Comparison of ENCODE assay signal across 8 cellular contexts in the genomic region with DNA sequence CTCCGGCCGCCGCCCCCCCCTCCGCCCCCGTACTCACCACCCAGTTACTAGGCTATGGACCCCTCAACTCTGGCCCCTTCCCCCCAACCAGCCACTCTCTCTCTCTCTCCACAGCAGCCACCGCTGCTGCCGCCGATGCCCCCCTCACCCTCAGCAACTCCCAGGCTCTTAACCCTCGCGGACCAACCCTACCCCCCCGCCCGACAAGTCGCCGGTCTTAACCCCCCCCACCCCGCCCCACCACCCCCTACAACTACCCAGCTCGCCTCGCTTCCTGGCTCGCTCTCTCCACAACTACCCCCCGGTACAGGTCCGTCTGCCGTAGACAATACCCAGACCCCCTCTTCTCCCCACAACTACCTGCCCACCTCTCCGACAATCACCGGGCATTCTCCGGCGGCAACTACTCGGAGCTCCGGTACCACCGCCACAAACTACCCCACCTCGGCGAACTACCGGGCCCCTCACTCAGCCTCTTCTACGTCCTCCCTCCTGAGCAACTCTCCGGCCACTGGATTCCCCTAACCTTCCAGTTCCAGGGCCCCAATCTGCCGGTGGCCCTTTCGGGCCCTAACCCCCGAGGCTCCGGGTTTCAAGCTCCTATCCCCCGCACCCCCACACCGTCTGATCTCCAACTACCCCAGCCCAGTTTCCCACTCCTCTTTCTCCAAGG. TPM values are rescaled to one million over a fixed set of nuclear protein-coding genes. Genes with fewer than 3 reads are reported as not detected.
A peak's percentile ranks its signal among the peaks of the same experiment; 100 is the strongest.
DNase-seq lines count a peak whose midpoint lies in the region; ATAC-seq and TF ChIP-seq lines count a peak whose summit lies in the region.

No MANE protein-coding gene starts in this region.

- no peaks in the 10 kb centered on the region for H3K9me3 Mint-ChIP-seq in stimulated activated effector memory CD8-positive, alpha-beta T cell treated with anti-CD3 and anti-CD28 coated beads, Interleukin-12 subunit alpha, Interleukin-12 subunit beta, amount 100 ng/mL, for 72 hours

- H3K27ac ChIP-seq in HUES64 (ENCODE audit: low read depth, low read length), result peak overlapping the region; percentile 76

- H3K36me3 ChIP-seq in BJ (ENCODE audit: control insufficient read depth, insufficient read depth, low read length), result peaks cover 15% of the 10 kb centered on the region
- H3K36me3 ChIP-seq in HUES64 (ENCODE audit: insufficient read depth, low read length), result peaks cover 39% of the 10 kb centered on the region

- H3K4me1 ChIP-seq in HUES64 (ENCODE audit: insufficient read depth, low read length), result peaks cover 20% of the 10 kb centered on the region

- DNase-seq in BJ (ENCODE audit: low read depth), result no peak
- DNase-seq in amniotic epithelial cell (ENCODE audit: low read depth), result peak; percentile 36
- no peak for DNase-seq in stimulated activated effector memory CD8-positive, alpha-beta T cell treated with anti-CD3 and anti-CD28 coated beads, Interleukin-12 subunit alpha, Interleukin-12 subunit beta, amount 100 ng/mL, for 72 hours (ENCODE audit: low spot score in 2 of 2)
- DNase-seq in RKO (ENCODE audit: low spot score), result no peak
- no peak for DNase-seq in A172 (ENCODE audit: low spot score)
- no peak for DNase-seq in T1000 (lab: John Stamatoyannopoulos, UW)

- peaks cover 96% of the 10 kb centered on the region for H3K36me3 Mint-ChIP-seq in stimulated activated effector memory CD8-positive, alpha-beta T cell treated with anti-CD3 and anti-CD28 coated beads, Interleukin-12 subunit alpha, Interleukin-12 subunit beta, amount 100 ng/mL, for 72 hours

- H3K4me3 ChIP-seq in BJ (ENCODE audit: low read depth, low read length), result peak overlapping the region; percentile 97
- H3K4me3 ChIP-seq in HUES64 (ENCODE audit: low read length), result peak overlapping the region; percentile 80
- peak overlapping the region; percentile 96 for H3K4me3 ChIP-seq in iPS-18c (ENCODE audit: insufficient read depth, low read depth, low read length)

- H3K27me3 ChIP-seq in BJ (ENCODE audit: control insufficient read depth, insufficient read depth, low read length) (no peaks in the 10 kb centered on the region), HUES64 (ENCODE audit: insufficient read depth, low read length) (no peaks in the 10 kb centered on the region)

- under 1% methylated on average over 30 of the region's 39 CpGs for WGBS in HUES64

- H3K9me3 ChIP-seq in HUES64 (ENCODE audit: insufficient read depth, low read depth, low read length), result no peaks in the 10 kb centered on the region
- no peaks in the 10 kb centered on the region for H3K9me3 ChIP-seq in iPS-18c (ENCODE audit: control insufficient read depth, insufficient read depth, low read length)

- peak overlapping the region; percentile 97 for H3K27ac Mint-ChIP-seq in stimulated activated effector memory CD8-positive, alpha-beta T cell treated with anti-CD3 and anti-CD28 coated beads, Interleukin-12 subunit alpha, Interleukin-12 subunit beta, amount 100 ng/mL, for 72 hours

- CTCF ChIA-PET in BJ (lab: Yijun Ruan, JAX), result interaction anchor here (0.7 to 3.6 kb wide), 5 partner anchors 18 to 322 kb away, joined by 3 to 19 read pairs (median 3); no protein-coding TSS in a partner anchor

- H3K9ac ChIP-seq in HUES64 (ENCODE audit: low read depth, low read length), result peak overlapping the region; percentile 84

- POLR2A ChIA-PET in BJ (lab: Charles Lee), result interaction anchor here (0.6 to 1.0 kb wide), 5 partner anchors 17 to 1835 kb away, joined by 3 to 14 read pairs (median 3); no protein-coding TSS in a partner anchor

- TF ChIP-seq CTCF in BJ (IDR thresholded peaks at IDR 0.05; ENCODE audit: insufficient read depth, low read depth, low read length), result no peak

- ATAC-seq in stimulated activated effector memory CD8-positive, alpha-beta T cell treated with anti-CD3 and anti-CD28 coated beads, Interleukin-12 subunit alpha, Interleukin-12 subunit beta, amount 100 ng/mL, for 72 hours, result no peak

- H3K4me3 Mint-ChIP-seq in stimulated activated effector memory CD8-positive, alpha-beta T cell treated with anti-CD3 and anti-CD28 coated beads, Interleukin-12 subunit alpha, Interleukin-12 subunit beta, amount 100 ng/mL, for 72 hours, result peak overlapping the region; percentile 99

- peaks cover 80% of the 10 kb centered on the region for H3K4me1 Mint-ChIP-seq in stimulated activated effector memory CD8-positive, alpha-beta T cell treated with anti-CD3 and anti-CD28 coated beads, Interleukin-12 subunit alpha, Interleukin-12 subunit beta, amount 100 ng/mL, for 72 hours

RNA-seq across cellular contexts. Expression of gene PHF23, which starts 0.7 kb away (rescaled TPM):
- polyA plus RNA-seq in BJ (2011; rRNA removed), result 59.0 and 72.8 TPM in 2 replicates
- 31.7 and 70.2 TPM in 2 replicates for polyA minus RNA-seq in BJ (2011; rRNA and poly(A)+ RNA removed)
- polyA plus RNA-seq in HUES64 (2013, experiment 1 of 2), result 62.5 TPM
- 63.0 TPM for polyA plus RNA-seq in HUES64 (2013, experiment 2 of 2)
- 59.5 and 75.3 TPM in 2 replicates for total RNA-seq in A172 (2014; rRNA removed; shearing (Covaris generic))

RNA-seq across cellular contexts. Expression of gene GABARAP, which starts 3.7 kb away (rescaled TPM):
- polyA plus RNA-seq in BJ (2011; rRNA removed), result 762 and 865 TPM in 2 replicates
- polyA minus RNA-seq in BJ (2011; rRNA and poly(A)+ RNA removed), result 247 and 343 TPM in 2 replicates
- 307 TPM for polyA plus RNA-seq in HUES64 (2013, experiment 1 of 2)
- 379 TPM for polyA plus RNA-seq in HUES64 (2013, experiment 2 of 2)
- 144 and 238 TPM in 2 replicates for total RNA-seq in A172 (2014; rRNA removed; shearing (Covaris generic))

RNA-seq across cellular contexts. Expression of gene DVL2, which starts 4.2 kb away (rescaled TPM):
- polyA plus RNA-seq in BJ (2011; rRNA removed), result 3.6 and 5.0 TPM in 2 replicates
- 11.0 and 13.7 TPM in 2 replicates for polyA minus RNA-seq in BJ (2011; rRNA and poly(A)+ RNA removed)
- 42.7 TPM for polyA plus RNA-seq in HUES64 (2013, experiment 1 of 2)
- 48.1 TPM for polyA plus RNA-seq in HUES64 (2013, experiment 2 of 2)
- total RNA-seq in A172 (2014; rRNA removed; shearing (Covaris generic)), result 65.1 and 82.4 TPM in 2 replicates

RNA-seq across cellular contexts. Expression of gene CTDNEP1, which starts 13.0 kb away (rescaled TPM):
- 117 and 129 TPM in 2 replicates for polyA plus RNA-seq in BJ (2011; rRNA removed)
- 137 and 160 TPM in 2 replicates for polyA minus RNA-seq in BJ (2011; rRNA and poly(A)+ RNA removed)
- 97.2 TPM for polyA plus RNA-seq in HUES64 (2013, experiment 1 of 2)
- 102 TPM for polyA plus RNA-seq in HUES64 (2013, experiment 2 of 2)
- 34.2 and 36.9 TPM in 2 replicates for total RNA-seq in A172 (2014; rRNA removed; shearing (Covaris generic))

RNA-seq across cellular contexts. Expression of gene ELP5, which starts 13.5 kb away (rescaled TPM):
- polyA plus RNA-seq in BJ (2011; rRNA removed), result 29.8 and 35.6 TPM in 2 replicates
- polyA minus RNA-seq in BJ (2011; rRNA and poly(A)+ RNA removed), result 20.5 and 38.1 TPM in 2 replicates
- 67.1 TPM for polyA plus RNA-seq in HUES64 (2013, experiment 1 of 2)
- polyA plus RNA-seq in HUES64 (2013, experiment 2 of 2), result 60.7 TPM
- total RNA-seq in A172 (2014; rRNA removed; shearing (Covaris generic)), result 102 and 104 TPM in 2 replicates
